In genomic region chr6:30154709-30155521, GRCh38 we compare ENCODE assay signal across 12 cellular contexts. TPM values are rescaled to one million over a fixed set of nuclear protein-coding genes. Genes with fewer than 3 reads are reported as not detected.
A peak's percentile ranks its signal among the peaks of the same experiment; 100 is the strongest.
DNase-seq lines count a peak whose midpoint lies in the region; ATAC-seq, FAIRE-seq and TF ChIP-seq lines count a peak whose summit lies in the region.
"Had no signal": no experiment of that assay in that cellular context is flagged by ENCODE, and none has a peak within 500 bp of the region (broad histone marks: within the 10 kb centered on the region; RNA-seq: fewer than 3 reads in every experiment).

No MANE protein-coding gene starts in this region.

- peaks cover 26% of the 10 kb centered on the region for H3K4me1 Mint-ChIP-seq in astrocyte (ENCODE audit: low read depth, unreplicated experiment)

- H3K27me3 Mint-ChIP-seq in astrocyte (ENCODE audit: low read depth, unreplicated experiment) = peaks cover 36% of the 10 kb centered on the region

- H2AFZ ChIP-seq in astrocyte (ENCODE audit: low read depth, low read length) = no peak overlapping the region

- CTCF ChIA-PET in AG04449 (lab: Yijun Ruan, JAX) = interaction anchor here (0.6 to 6.7 kb wide), 5 partner anchors 11 to 142 kb away, joined by 3 to 56 read pairs (median 5); no protein-coding TSS in a partner anchor

- H3K9me3 Mint-ChIP-seq in astrocyte (ENCODE audit: unreplicated experiment) = peaks cover 5% of the 10 kb centered on the region
- H3K9me3 Mint-ChIP-seq: activated T-cell treated with anti-CD3 and anti-CD28 coated beads, Interleukin-2, amount 50 U/mL, for 72 hours had no signal

- H3K4me3 Mint-ChIP-seq in astrocyte (ENCODE audit: unreplicated experiment) = no peak overlapping the region
- H3K4me3 Mint-ChIP-seq: activated T-cell treated with anti-CD3 and anti-CD28 coated beads, Interleukin-2, amount 50 U/mL, for 72 hours had no signal

- H3K36me3 ChIP-seq in astrocyte (ENCODE audit: insufficient read depth, low read length) (no peaks in the 10 kb centered on the region), kidney epithelial cell (ENCODE audit: control insufficient read depth, insufficient read depth, low read length) (no peaks in the 10 kb centered on the region), H7 (replicated peaks; ENCODE audit: control insufficient read depth, insufficient read depth, low read length) (no peaks in the 10 kb centered on the region)

- FAIRE-seq in astrocyte (lab: Jason Lieb, UNC) = peak; percentile 34
- FAIRE-seq: endometrium had no signal

- H3K27ac Mint-ChIP-seq in astrocyte (ENCODE audit: unreplicated experiment) = no peak overlapping the region
- H3K27ac Mint-ChIP-seq: activated T-cell treated with anti-CD3 and anti-CD28 coated beads, Interleukin-2, amount 50 U/mL, for 72 hours had no signal

- TF ChIP-seq CTCF in AG04449 (IDR thresholded peaks at IDR 0.05; ENCODE audit: insufficient read depth, low read length, missing control alignments) (no peak), astrocyte (IDR thresholded peaks at IDR 0.05; ENCODE audit: insufficient read depth, low read depth, low read length) (no peak), kidney epithelial cell (IDR thresholded peaks at IDR 0.05; ENCODE audit: insufficient read depth, low read length, poor library complexity, severe bottlenecking) (no peak)

- no peak overlapping the region for H3K27ac ChIP-seq in astrocyte (ENCODE audit: low read depth, low read length)

- peaks cover 18% of the 10 kb centered on the region for H3K4me1 ChIP-seq in astrocyte (ENCODE audit: insufficient read depth, low read length)

- no peaks in the 10 kb centered on the region for H3K36me3 Mint-ChIP-seq in astrocyte (ENCODE audit: low read depth, unreplicated experiment)

- H3K4me3 ChIP-seq in AG04449 (ENCODE audit: low read depth, low read length) (no peak overlapping the region), astrocyte (ENCODE audit: insufficient read depth, low read depth, low read length) (no peak overlapping the region), kidney epithelial cell (ENCODE audit: low read depth, low read length) (no peak overlapping the region), H7 (ENCODE audit: insufficient read depth, low read depth, low read length) (no peak overlapping the region)

- peak overlapping the region; percentile 62 for H3K4me2 ChIP-seq in astrocyte (ENCODE audit: low read length)

- POLR2A ChIA-PET in AG04449 (lab: Yijun Ruan, JAX) = no interaction called here

- DNase-seq in AG04449 (ENCODE audit: low read depth, low spot score) = peak; percentile 72
- peak; percentile 92 for DNase-seq in HS-27A (ENCODE audit: low read depth)
- peak; percentile 69 for DNase-seq in astrocyte (ENCODE audit: low read depth)
- DNase-seq in kidney epithelial cell (ENCODE audit: low read depth) = peak; percentile 39
- no peak for DNase-seq in H7
- DNase-seq in NCI-H524 (lab: John Stamatoyannopoulos, UW) = no peak
- DNase-seq: activated T-cell treated with anti-CD3 and anti-CD28 coated beads, Interleukin-2, amount 50 U/mL, for 72 hours; NCI-H1436; T-helper 1 cell had no signal

- no peaks in the 10 kb centered on the region for H3K79me2 ChIP-seq in astrocyte (ENCODE audit: insufficient read depth, low read length)

- H3K9me3 ChIP-seq in astrocyte (ENCODE audit: insufficient read depth, low read depth, low read length) = no peaks in the 10 kb centered on the region

- H3K27me3 ChIP-seq in astrocyte (ENCODE audit: insufficient read depth, low read length) = peaks cover 4% of the 10 kb centered on the region
- H3K27me3 ChIP-seq in kidney epithelial cell (ENCODE audit: control insufficient read depth, insufficient read depth, low read length) = peaks cover 3% of the 10 kb centered on the region
- H3K27me3 ChIP-seq in H7 (ENCODE audit: control insufficient read depth, insufficient read depth, low read length) = peaks cover 6% of the 10 kb centered on the region; the same call in 1 of the 2 replicates

- no peaks in the 10 kb centered on the region for H4K20me1 ChIP-seq in astrocyte (ENCODE audit: insufficient read depth, low read length)

- ATAC-seq in HG03097 (IDR thresholded peaks at IDR 0.05; ENCODE audit: low FRiP score, unreplicated experiment) = no peak
- ATAC-seq in HG02678 (IDR thresholded peaks at IDR 0.05; ENCODE audit: unreplicated experiment) = no peak
- ATAC-seq: activated T-cell treated with anti-CD3 and anti-CD28 coated beads, Interleukin-2, amount 50 U/mL, for 72 hours had no signal

- no peak overlapping the region for H3K9ac ChIP-seq in astrocyte (ENCODE audit: low read length)

RNA-seq across cellular contexts. Expression of gene TRIM10, which starts 6.1 kb away (rescaled TPM):
- total RNA-seq in astrocyte (not detected in 2 replicates), kidney epithelial cell (not detected in 2 replicates)
- not detected in 2 replicates for total RNA-seq in H7 (2014; rRNA removed; shearing (Covaris generic))

RNA-seq across cellular contexts. Expression of gene TRIM15, which starts 8.4 kb away (rescaled TPM):
- total RNA-seq in astrocyte (not detected in 2 replicates), kidney epithelial cell (not detected in 2 replicates)
- 0.55 TPM in 1 of 2 replicates, not detected in the other for total RNA-seq in H7 (2014; rRNA removed; shearing (Covaris generic))

RNA-seq across cellular contexts. Expression of gene TRIM40, which starts 19.0 kb away (rescaled TPM):
- not detected in 2 replicates for total RNA-seq in astrocyte
- not detected in 2 replicates for total RNA-seq in kidney epithelial cell
- not detected in 2 replicates for total RNA-seq in H7 (2014; rRNA removed; shearing (Covaris generic))
- total RNA-seq: activated T-cell treated with anti-CD3 and anti-CD28 coated beads, Interleukin-2, amount 50 U/mL, for 72 hours had no signal

RNA-seq across cellular contexts. Expression of gene TRIM31, which starts 42.0 kb away (rescaled TPM):
- total RNA-seq in astrocyte = not detected in 2 replicates
- total RNA-seq in kidney epithelial cell = not detected in 2 replicates
- total RNA-seq in H7 (2014; rRNA removed; shearing (Covaris generic)) = not detected in 2 replicates

RNA-seq across cellular contexts. Expression of gene TRIM26, which starts 58.3 kb away (rescaled TPM):
- total RNA-seq in astrocyte (51.7 and 52.8 TPM in 2 replicates), kidney epithelial cell (40.3 and 42.0 TPM in 2 replicates)
- 22.8 and 28.3 TPM in 2 replicates for total RNA-seq in H7 (2014; rRNA removed; shearing (Covaris generic))

Comparison
In these comparisons a context has a peak if more than half of its experiments do, and no peak if none do; other contexts are left out.
1. DNase-seq: peak in AG04449 (single experiment), HS-27A (single experiment), astrocyte (single experiment) and kidney epithelial cell (single experiment); none in H7 (single experiment) and NCI-H524 (0 of 2).